Comparison of ENCODE assay signal across 8 cellular contexts in the genomic region with DNA sequence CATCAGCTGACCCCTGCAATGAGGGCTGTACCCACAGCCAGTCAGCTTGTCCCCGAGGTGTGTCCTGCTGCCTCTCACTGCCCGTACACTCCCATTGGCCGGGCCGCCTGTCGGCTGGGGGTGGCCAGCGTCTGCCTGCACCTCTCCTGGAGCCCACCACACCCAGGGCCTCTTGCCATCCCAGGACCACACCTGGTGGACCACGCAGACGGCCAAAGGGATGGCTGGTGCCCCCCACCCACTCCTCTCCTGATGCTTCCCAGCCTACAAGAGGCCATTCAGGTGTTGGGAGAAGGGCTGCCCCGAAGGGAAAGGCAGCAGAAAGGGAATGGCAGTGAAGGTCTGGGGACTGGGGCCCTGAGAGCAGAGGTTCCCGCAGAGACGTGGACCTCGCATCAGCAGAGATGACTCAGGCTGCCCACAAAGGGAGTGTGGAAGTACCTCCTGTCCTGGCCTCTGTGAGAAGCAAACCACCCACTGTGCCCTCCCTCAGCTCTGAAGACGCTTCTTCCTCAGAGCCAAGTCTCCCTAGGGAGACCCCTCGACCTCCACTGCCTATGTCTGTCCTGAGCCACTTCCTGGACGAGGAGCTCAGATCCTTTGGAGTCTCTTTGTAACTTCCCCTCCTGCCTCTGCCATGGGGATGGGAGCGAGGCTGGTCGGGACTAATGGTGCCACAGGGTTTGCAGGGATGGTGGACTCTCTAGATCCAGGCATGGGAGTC.
DNase-seq lines count a peak whose midpoint lies in the region; ATAC-seq and TF ChIP-seq lines count a peak whose summit lies in the region.

No MANE protein-coding gene starts in this region.

- no peaks in the 10 kb centered on the region for H3K9me3 ChIP-seq in prostate gland
- H3K9me3 ChIP-seq in psoas muscle: no peaks in the 10 kb centered on the region

- TF ChIP-seq POLR2A in prostate gland (IDR thresholded peaks at IDR 0.05): no peak

- no peak for ATAC-seq in HG02973 (IDR thresholded peaks at IDR 0.05; ENCODE audit: unreplicated experiment)
- no peak for ATAC-seq in psoas muscle

- H3K27ac ChIP-seq in prostate gland: peak overlapping the region; percentile 44 to 65
- H3K27ac ChIP-seq in psoas muscle: no peak overlapping the region

- H3K36me3 ChIP-seq in prostate gland (no peaks in the 10 kb centered on the region), psoas muscle (ENCODE audit: insufficient read depth in 1 of 2, low read depth in 1 of 2) (peaks cover 0 to 21% of the 10 kb centered on the region in 2 donors)

- intact Hi-C loops in prostate gland (cut with DNase I): no loop called here
- intact Hi-C loops in psoas muscle (cut with DNase I): no loop called here

- peak; percentile 82 for DNase-seq in Daoy (ENCODE audit: low read depth)
- peak; percentile 15 for DNase-seq in NCI-H69 (lab: John Stamatoyannopoulos, UW)
- DNase-seq in dermis blood vessel endothelial cell: peak; percentile 37
- no peak for DNase-seq in prostate gland (ENCODE audit: low spot score)
- no peak for DNase-seq in psoas muscle
- DNase-seq in DMS79 treated with DMSO at 0.1 percent for 48 hours (lab: John Stamatoyannopoulos, UW): no peak
- no peak for DNase-seq in GM19238 (ENCODE audit: insufficient read length, low spot score)

- TF ChIP-seq CTCF in prostate gland (IDR thresholded peaks at IDR 0.05): no peak
- TF ChIP-seq CTCF in psoas muscle (IDR thresholded peaks at IDR 0.05): no peak

- H3K4me3 ChIP-seq in prostate gland (no peak overlapping the region), psoas muscle (no peak overlapping the region)

- WGBS in prostate gland: 91% methylated on average over 17 of the region's 17 CpGs
- 87 to 90% (median 90%) methylated on average over 17 of the region's 17 CpGs for WGBS in psoas muscle, 3 donors

- H3K4me1 ChIP-seq in prostate gland (replicated peaks) (peaks cover 2% of the 10 kb centered on the region), psoas muscle (peaks cover 22% of the 10 kb centered on the region)

- H3K27me3 ChIP-seq in prostate gland (replicated peaks; ENCODE audit: insufficient read depth): no peaks in the 10 kb centered on the region
- no peaks in the 10 kb centered on the region for H3K27me3 ChIP-seq in psoas muscle (ENCODE audit: insufficient read depth in 3 of 3, low read length in 2 of 3)

Comparison
In these comparisons a context has a peak if more than half of its experiments do, and no peak if none do; other contexts are left out.
1. DNase-seq: peak in Daoy (single experiment), NCI-H69 (single experiment) and dermis blood vessel endothelial cell (single experiment); none in prostate gland (single experiment), psoas muscle (0 of 2), DMS79 treated with DMSO at 0.1 percent for 48 hours (single experiment) and GM19238 (single experiment).